ENCODE assay signal across 1 cellular context in the genomic region with DNA sequence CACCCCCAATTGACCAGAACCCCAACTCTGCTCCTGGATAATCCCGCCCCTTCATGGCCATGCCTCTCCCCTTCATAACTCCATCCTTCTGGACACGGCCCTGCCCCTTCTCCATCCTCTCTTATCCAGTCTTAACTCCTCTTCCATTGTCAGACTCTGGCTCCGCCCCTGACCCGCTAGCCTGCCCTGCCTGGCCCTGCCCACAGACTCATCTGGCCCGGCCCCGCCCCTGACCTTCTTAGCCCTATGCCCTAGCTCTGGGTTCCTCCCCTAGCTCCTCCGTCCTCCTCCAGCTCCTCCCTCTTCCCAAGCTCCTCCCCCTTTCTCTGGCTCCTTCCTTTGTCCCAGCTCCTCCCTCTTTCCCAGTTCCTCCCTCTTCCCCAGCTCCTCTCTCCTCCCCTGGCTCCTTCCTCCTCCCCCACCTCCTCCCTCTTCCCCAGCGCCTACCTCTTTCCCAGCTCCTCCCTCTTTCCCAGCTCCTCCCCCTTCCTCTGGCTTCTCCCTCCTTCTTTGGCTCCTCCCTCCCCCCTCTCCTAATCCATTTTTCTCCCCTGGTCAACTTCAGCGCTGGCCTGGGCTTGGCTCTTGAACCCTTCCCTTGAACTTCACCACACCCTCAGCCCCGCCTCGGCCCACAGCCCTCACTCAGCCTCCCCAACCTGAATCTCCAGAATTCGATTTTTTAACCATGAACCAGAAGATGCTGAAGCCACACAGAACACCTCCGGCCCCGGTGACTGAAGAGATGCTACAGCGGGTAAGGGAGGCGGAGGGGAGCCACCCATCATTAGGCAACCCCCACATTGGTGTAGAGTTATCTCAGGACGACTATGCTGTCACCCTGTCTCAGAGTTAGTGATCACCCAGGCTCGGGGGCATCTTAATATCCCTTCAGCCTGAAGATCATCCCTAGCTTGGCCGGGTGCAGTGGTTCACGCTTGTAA.
TF ChIP-seq lines count a peak whose summit lies in the region.

No MANE protein-coding gene starts in this region.

TF ChIP-seq in HepG2, 621 proteins besides CTCF, POLR2A, EP300 and RAD21 (continued from another document):
- TF ChIP-seq, protein P1, sequence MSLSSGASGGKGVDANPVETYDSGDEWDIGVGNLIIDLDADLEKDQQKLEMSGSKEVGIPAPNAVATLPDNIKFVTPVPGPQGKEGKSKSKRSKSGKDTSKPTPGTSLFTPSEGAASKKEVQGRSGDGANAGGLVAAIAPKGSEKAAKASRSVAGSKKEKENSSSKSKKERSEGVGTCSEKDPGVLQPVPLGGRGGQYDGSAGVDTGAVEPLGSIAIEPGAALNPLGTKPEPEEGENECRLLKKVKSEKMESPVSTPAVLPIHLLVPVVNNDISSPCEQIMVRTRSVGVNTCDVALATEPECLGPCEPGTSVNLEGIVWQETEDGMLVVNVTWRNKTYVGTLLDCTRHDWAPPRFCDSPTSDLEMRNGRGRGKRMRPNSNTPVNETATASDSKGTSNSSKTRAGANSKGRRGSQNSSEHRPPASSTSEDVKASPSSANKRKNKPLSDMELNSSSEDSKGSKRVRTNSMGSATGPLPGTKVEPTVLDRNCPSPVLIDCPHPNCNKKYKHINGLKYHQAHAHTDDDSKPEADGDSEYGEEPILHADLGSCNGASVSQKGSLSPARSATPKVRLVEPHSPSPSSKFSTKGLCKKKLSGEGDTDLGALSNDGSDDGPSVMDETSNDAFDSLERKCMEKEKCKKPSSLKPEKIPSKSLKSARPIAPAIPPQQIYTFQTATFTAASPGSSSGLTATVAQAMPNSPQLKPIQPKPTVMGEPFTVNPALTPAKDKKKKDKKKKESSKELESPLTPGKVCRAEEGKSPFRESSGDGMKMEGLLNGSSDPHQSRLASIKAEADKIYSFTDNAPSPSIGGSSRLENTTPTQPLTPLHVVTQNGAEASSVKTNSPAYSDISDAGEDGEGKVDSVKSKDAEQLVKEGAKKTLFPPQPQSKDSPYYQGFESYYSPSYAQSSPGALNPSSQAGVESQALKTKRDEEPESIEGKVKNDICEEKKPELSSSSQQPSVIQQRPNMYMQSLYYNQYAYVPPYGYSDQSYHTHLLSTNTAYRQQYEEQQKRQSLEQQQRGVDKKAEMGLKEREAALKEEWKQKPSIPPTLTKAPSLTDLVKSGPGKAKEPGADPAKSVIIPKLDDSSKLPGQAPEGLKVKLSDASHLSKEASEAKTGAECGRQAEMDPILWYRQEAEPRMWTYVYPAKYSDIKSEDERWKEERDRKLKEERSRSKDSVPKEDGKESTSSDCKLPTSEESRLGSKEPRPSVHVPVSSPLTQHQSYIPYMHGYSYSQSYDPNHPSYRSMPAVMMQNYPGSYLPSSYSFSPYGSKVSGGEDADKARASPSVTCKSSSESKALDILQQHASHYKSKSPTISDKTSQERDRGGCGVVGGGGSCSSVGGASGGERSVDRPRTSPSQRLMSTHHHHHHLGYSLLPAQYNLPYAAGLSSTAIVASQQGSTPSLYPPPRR (CRISPR knock-in tag; IDR thresholded peaks at IDR 0.05; ENCODE audit: borderline replicate concordance) = no peak
- TF ChIP-seq, protein P2, sequence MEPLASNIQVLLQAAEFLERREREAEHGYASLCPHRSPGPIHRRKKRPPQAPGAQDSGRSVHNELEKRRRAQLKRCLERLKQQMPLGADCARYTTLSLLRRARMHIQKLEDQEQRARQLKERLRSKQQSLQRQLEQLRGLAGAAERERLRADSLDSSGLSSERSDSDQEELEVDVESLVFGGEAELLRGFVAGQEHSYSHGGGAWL (CRISPR knock-in tag; IDR thresholded peaks at IDR 0.05) = no peak
- TF ChIP-seq ZNF20 (CRISPR knock-in tag; IDR thresholded peaks at IDR 0.05) (no peak), DPF2 (CRISPR knock-in tag; IDR thresholded peaks at IDR 0.05; ENCODE audit: borderline replicate concordance, low read depth) (no peak), SP1 (IDR thresholded peaks at IDR 0.05) (no peak), SP1 (CRISPR knock-in tag; IDR thresholded peaks at IDR 0.05) (peak; percentile 28; the same call in 1 of the 2 replicates), AGO2 (optimal IDR thresholded peaks at IDR 0.05; ENCODE audit: low read depth, low read length) (no peak), ZBTB42 (CRISPR knock-in tag; IDR thresholded peaks at IDR 0.05) (no peak), ZNF263 (CRISPR knock-in tag; IDR thresholded peaks at IDR 0.05) (peak; percentile 96), NCOR1 (IDR thresholded peaks at IDR 0.05; ENCODE audit: borderline replicate concordance, low read length) (no peak), GPN1 (CRISPR knock-in tag; IDR thresholded peaks at IDR 0.05; ENCODE audit: borderline replicate concordance) (no peak)
- TF ChIP-seq, protein P3, sequence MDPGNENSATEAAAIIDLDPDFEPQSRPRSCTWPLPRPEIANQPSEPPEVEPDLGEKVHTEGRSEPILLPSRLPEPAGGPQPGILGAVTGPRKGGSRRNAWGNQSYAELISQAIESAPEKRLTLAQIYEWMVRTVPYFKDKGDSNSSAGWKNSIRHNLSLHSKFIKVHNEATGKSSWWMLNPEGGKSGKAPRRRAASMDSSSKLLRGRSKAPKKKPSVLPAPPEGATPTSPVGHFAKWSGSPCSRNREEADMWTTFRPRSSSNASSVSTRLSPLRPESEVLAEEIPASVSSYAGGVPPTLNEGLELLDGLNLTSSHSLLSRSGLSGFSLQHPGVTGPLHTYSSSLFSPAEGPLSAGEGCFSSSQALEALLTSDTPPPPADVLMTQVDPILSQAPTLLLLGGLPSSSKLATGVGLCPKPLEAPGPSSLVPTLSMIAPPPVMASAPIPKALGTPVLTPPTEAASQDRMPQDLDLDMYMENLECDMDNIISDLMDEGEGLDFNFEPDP (CRISPR knock-in tag; conservative IDR thresholded peaks at IDR 0.05) = no peak
- TF ChIP-seq, protein P4, sequence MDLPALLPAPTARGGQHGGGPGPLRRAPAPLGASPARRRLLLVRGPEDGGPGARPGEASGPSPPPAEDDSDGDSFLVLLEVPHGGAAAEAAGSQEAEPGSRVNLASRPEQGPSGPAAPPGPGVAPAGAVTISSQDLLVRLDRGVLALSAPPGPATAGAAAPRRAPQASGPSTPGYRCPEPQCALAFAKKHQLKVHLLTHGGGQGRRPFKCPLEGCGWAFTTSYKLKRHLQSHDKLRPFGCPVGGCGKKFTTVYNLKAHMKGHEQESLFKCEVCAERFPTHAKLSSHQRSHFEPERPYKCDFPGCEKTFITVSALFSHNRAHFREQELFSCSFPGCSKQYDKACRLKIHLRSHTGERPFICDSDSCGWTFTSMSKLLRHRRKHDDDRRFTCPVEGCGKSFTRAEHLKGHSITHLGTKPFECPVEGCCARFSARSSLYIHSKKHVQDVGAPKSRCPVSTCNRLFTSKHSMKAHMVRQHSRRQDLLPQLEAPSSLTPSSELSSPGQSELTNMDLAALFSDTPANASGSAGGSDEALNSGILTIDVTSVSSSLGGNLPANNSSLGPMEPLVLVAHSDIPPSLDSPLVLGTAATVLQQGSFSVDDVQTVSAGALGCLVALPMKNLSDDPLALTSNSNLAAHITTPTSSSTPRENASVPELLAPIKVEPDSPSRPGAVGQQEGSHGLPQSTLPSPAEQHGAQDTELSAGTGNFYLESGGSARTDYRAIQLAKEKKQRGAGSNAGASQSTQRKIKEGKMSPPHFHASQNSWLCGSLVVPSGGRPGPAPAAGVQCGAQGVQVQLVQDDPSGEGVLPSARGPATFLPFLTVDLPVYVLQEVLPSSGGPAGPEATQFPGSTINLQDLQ (CRISPR knock-in tag; IDR thresholded peaks at IDR 0.05) = no peak
